ENCODE assay signal across 8 cellular contexts in the genomic region with DNA sequence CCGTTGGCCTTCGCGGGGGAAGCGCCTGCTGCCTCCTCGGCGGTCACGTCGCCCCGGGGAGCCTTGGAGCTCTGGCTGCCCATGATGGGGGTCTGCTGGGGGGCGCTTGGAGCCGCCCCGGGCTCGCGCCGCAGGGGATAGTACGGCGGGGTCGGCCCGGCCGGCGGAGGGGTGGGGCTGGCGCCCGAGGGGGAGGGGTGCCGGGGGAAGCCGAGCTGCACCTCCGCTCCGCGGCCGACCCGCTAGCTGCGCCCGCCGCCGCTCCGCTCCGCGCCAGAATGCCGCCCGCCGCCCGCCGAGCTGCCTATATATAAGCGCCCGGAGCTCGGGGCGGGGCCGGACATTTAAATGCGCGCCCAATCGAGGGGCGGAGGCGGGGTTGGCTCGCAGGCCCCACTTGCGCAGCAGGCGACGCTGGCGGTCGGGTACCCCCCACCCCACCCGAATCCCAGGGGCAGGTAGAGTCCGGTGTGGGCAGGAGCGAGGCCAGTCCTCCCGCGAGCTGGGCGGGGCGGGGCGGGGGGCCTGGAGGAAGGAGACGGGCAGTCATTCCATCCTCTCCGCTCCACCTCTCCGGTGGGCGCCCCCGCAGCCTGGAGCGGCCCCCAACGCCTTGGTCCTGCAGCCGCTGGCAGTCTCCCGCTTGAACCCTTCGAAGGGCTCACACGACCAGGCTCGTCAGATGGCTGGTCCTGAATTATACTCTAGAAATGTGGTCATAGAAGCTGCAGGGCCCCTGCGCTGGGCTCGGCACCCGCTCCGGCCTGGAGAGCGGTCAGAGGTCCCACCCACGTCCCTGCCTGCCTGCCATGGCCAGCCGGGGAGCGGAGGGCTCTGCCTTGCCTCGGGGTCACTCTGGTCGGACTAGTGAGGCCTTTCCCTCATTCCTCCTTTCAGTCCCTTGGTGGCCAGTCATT. TPM values are rescaled to one million over a fixed set of nuclear protein-coding genes. Genes with fewer than 3 reads are reported as not detected.
DNase-seq lines count a peak whose midpoint lies in the region; TF ChIP-seq lines count a peak whose summit lies in the region.

A gene with protein sequence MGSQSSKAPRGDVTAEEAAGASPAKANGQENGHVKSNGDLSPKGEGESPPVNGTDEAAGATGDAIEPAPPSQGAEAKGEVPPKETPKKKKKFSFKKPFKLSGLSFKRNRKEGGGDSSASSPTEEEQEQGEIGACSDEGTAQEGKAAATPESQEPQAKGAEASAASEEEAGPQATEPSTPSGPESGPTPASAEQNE (minus strand): TSS at position 283 of the 917 bp plus-strand sequence. CDS start 200 bp downstream, at position 83.

- no peaks in the 10 kb centered on the region for H3K9me2 ChIP-seq in OCI-LY1 (ENCODE audit: low read depth, low read length)

- peak within 1 kb of the TSS; percentile 85 for H3K9ac ChIP-seq in OCI-LY1 (ENCODE audit: low read length)
- peak within 1 kb of the TSS; percentile 69 for H3K9ac ChIP-seq in mucosa of stomach (ENCODE audit: low read length)

- no peak within 1 kb of the TSS for H2AFZ ChIP-seq in OCI-LY1 (ENCODE audit: low read length)

- 7 to 9% methylated on average over 66 to 88 of the region's 88 CpGs for WGBS in esophagus, 2 donors

- H4K20me1 ChIP-seq in OCI-LY1 (ENCODE audit: insufficient read depth, low read length), result no peaks in the 10 kb centered on the region

- peak within 1 kb of the TSS; percentile 96 for H3K4me2 ChIP-seq in OCI-LY1 (ENCODE audit: low read length)

- H3K9me3 ChIP-seq in OCI-LY1 (ENCODE audit: low read length) (no peaks in the 10 kb centered on the region), esophagus (ENCODE audit: control insufficient read depth in 2 of 2, insufficient read depth in 1 of 2, low read depth in 1 of 2, low read length in 1 of 2) (no peaks in the 10 kb centered on the region), mucosa of stomach (ENCODE audit: control insufficient read depth, low read length) (no peaks in the 10 kb centered on the region)

- peak; percentile 57 for DNase-seq in ACHN
- DNase-seq in HK-2 (ENCODE audit: unreplicated experiment), result peak; percentile 83
- peak; percentile 84 for DNase-seq in activated T-cell treated with anti-CD3 and anti-CD28 coated beads for 4 hours
- DNase-seq in stimulated activated CD8-positive, alpha-beta memory T cell treated with anti-CD3 and anti-CD28 coated beads, Interleukin-4, amount 100 ng/mL, for 48 hours, result peak; percentile 89

- H3K4me1 ChIP-seq in OCI-LY1 (ENCODE audit: insufficient read depth, low read length, severe bottlenecking) (peaks cover 44% of the 10 kb centered on the region), esophagus (ENCODE audit: control insufficient read depth in 2 of 2, insufficient read depth in 2 of 2, low read length in 1 of 2) (peaks cover 5 to 8% of the 10 kb centered on the region in 2 donors), mucosa of stomach (ENCODE audit: control insufficient read depth, insufficient read depth, low read length) (peaks cover 60% of the 10 kb centered on the region)

- H3K79me2 ChIP-seq in OCI-LY1 (ENCODE audit: insufficient read depth, low read length), result peaks cover 7% of the 10 kb centered on the region; the same call in 1 of the 2 replicates

- H3F3A ChIP-seq in OCI-LY1 (ENCODE audit: insufficient read depth, low read length), result peaks cover 15% of the 10 kb centered on the region

- H3K36me3 ChIP-seq in OCI-LY1 (ENCODE audit: insufficient read depth, low read length) (peaks cover 36% of the 10 kb centered on the region), esophagus (ENCODE audit: control insufficient read depth in 2 of 2, insufficient read depth in 2 of 2, low read length in 1 of 2) (peaks cover 13 to 16% of the 10 kb centered on the region in 2 donors), mucosa of stomach (ENCODE audit: control insufficient read depth, insufficient read depth, low read length) (no peaks in the 10 kb centered on the region)

- H3K27me3 ChIP-seq in OCI-LY1 (ENCODE audit: insufficient read depth, low read length) (0 out of 2 replicates have a peak, but pooled peaks cover 8% of the 10 kb centered on the region), esophagus (ENCODE audit: control insufficient read depth in 1 of 2, insufficient read depth in 2 of 2, low read length in 2 of 2) (no peaks in the 10 kb centered on the region), mucosa of stomach (ENCODE audit: control insufficient read depth, insufficient read depth, low read length) (no peaks in the 10 kb centered on the region)

- no peak for TF ChIP-seq CTCF in OCI-LY1 (IDR thresholded peaks at IDR 0.05; ENCODE audit: low read length)

- in situ Hi-C loops in ACHN (cut with HindIII; ENCODE audit: low pct_ligation_motif_present, low pct_unique_long_range_greater_than_20kb, low sequenced_read_pairs), result no loop called here
- in situ Hi-C loops in GM18951 (cut with MboI; ENCODE audit: low sequenced_read_pairs, unreplicated experiment), result no loop called here

- H3K27ac ChIP-seq in OCI-LY1 (ENCODE audit: low read depth, low read length, poor library complexity, severe bottlenecking) (peak within 1 kb of the TSS; percentile 77), esophagus (ENCODE audit: low read depth in 2 of 2, low read length in 1 of 2) (no peak within 1 kb of the TSS)

- H3K4me3 ChIP-seq in OCI-LY1 (ENCODE audit: low read depth, low read length, poor library complexity, severe bottlenecking) (peak within 1 kb of the TSS; percentile 74), esophagus (ENCODE audit: low read depth in 1 of 2, low read length in 2 of 2) (peak within 1 kb of the TSS; percentile 50 to 52), mucosa of stomach (ENCODE audit: low read length) (peak within 1 kb of the TSS; percentile 18)

- TF ChIP-seq POLR2A in GM18951 (IDR thresholded peaks at IDR 0.05; ENCODE audit: extremely low read depth, insufficient read depth, insufficient read length), result peak; percentile 100

RNA-seq across cellular contexts. Expression of the gene that starts here (rescaled TPM):
- 1 to 10 TPM; 3.6 to 6.0 TPM for polyA plus RNA-seq in esophagus

Comparison
In these comparisons a context has a peak if more than half of its experiments do, and no peak if none do; other contexts are left out.
1. H3K4me3 ChIP-seq: peak in every context shown above with its lines; median percentile 74 in OCI-LY1; 51 in esophagus; 18 in mucosa of stomach.